In genomic region chr2:40281021-40281940, GRCh38 we compare ENCODE assay signal across 8 cellular contexts.
A peak's percentile ranks its signal among the peaks of the same experiment; 100 is the strongest.
DNase-seq lines count a peak whose midpoint lies in the region; ATAC-seq, FAIRE-seq and TF ChIP-seq lines count a peak whose summit lies in the region.

No MANE protein-coding gene starts in this region.

- H3K4me3 Mint-ChIP-seq in CD4-positive, alpha-beta T cell = no peak overlapping the region

- no peaks in the 10 kb centered on the region for H3K36me3 Mint-ChIP-seq in CD4-positive, alpha-beta T cell (ENCODE audit: low read depth)

- H3K4me1 Mint-ChIP-seq in CD4-positive, alpha-beta T cell (ENCODE audit: low read depth) = no peaks in the 10 kb centered on the region

- peak overlapping the region; percentile 53 for H3K27ac ChIP-seq in lower lobe of right lung
- no peak overlapping the region for H3K27ac ChIP-seq in CD4-positive, alpha-beta T cell (ENCODE audit: low read depth, low read length)

- no peak overlapping the region for H3K4me3 ChIP-seq in lower lobe of right lung

- H3K27me3 Mint-ChIP-seq in CD4-positive, alpha-beta T cell = no peaks in the 10 kb centered on the region

- CTCF ChIA-PET in CD4-positive, alpha-beta T cell (lab: Charles Lee) = no interaction called here

- DNase-seq in Caki2 (ENCODE audit: low read depth) (peak; percentile 73), H54 (ENCODE audit: insufficient read length, low spot score) (no peak), lower lobe of right lung (no peak), NOMO-1 treated with DMSO at 0.1 percent for 48 hours (lab: John Stamatoyannopoulos, UW; ENCODE audit: unreplicated experiment) (no peak), germinal center (ENCODE audit: low spot score) (no peak), left colon (no peak)
- DNase-seq in CD4-positive, alpha-beta T cell = no peak

- H3K27me3 ChIP-seq in lower lobe of right lung (ENCODE audit: low read depth) = no peaks in the 10 kb centered on the region
- no peaks in the 10 kb centered on the region for H3K27me3 ChIP-seq in CD4-positive, alpha-beta T cell (ENCODE audit: control insufficient read depth, insufficient read depth, low read length)

- ATAC-seq in SK-N-SH treated with all-trans-retinoic acid at 6 μM for 48 hours (peak; percentile 73), lower lobe of right lung (peak in 1 of 2 donors; percentile 11), left colon (no peak)
- no peak for ATAC-seq in CD4-positive, alpha-beta T cell (ENCODE audit: poor library complexity)

- intact Hi-C loops in lower lobe of right lung (cut with DNase I) (no loop called here), left colon (cut with DNase I, micrococcal nuclease) (loop anchor here in 1 of 2 donors (10.0 kb wide), 1 partner anchor 164 kb away; no protein-coding TSS in a partner anchor)
- intact Hi-C loops in CD4-positive, alpha-beta T cell (cut with DNase I, micrococcal nuclease) = no loop called here

- H3K9me3 Mint-ChIP-seq in CD4-positive, alpha-beta T cell = no peaks in the 10 kb centered on the region

- H3K36me3 ChIP-seq in lower lobe of right lung = no peaks in the 10 kb centered on the region

- FAIRE-seq in H54 (lab: Jason Lieb, UNC) = peak; percentile 93

- in situ Hi-C loops in Caki2 (cut with HindIII; ENCODE audit: low pct_unique_long_range_greater_than_20kb, low sequenced_read_pairs) = no loop called here

- no peak for TF ChIP-seq CTCF in lower lobe of right lung (IDR thresholded peaks at IDR 0.05)
- TF ChIP-seq CTCF in CD4-positive, alpha-beta T cell (IDR thresholded peaks at IDR 0.05) = no peak

- H3K9me3 ChIP-seq in lower lobe of right lung = no peaks in the 10 kb centered on the region
- H3K9me3 ChIP-seq in CD4-positive, alpha-beta T cell (ENCODE audit: control insufficient read depth, low read length) = no peaks in the 10 kb centered on the region

- peaks cover 16% of the 10 kb centered on the region for H3K4me1 ChIP-seq in lower lobe of right lung

- TF ChIP-seq POLR2A in H54 (IDR thresholded peaks at IDR 0.05; ENCODE audit: low read depth, low read length) = no peak

- POLR2A ChIA-PET in CD4-positive, alpha-beta T cell (lab: Charles Lee) = interaction anchor here (0.7 kb wide), 1 partner anchor 28 kb away, joined by 3 read pairs; no protein-coding TSS in a partner anchor

- no peak overlapping the region for H3K27ac Mint-ChIP-seq in CD4-positive, alpha-beta T cell

TF ChIP-seq in SK-N-SH treated with all-trans-retinoic acid at 6 μM for 48 hours, 23 proteins besides CTCF, POLR2A, EP300 and RAD21:
- TF ChIP-seq ISL1 (CRISPR knock-in tag; IDR thresholded peaks at IDR 0.05) (peak; percentile 15; the same call in 1 of the 2 replicates), SNAI2 (CRISPR knock-in tag; IDR thresholded peaks at IDR 0.05) (0 out of 2 replicates have a peak, but pooled peaks have one; percentile 25), ZFP30 (CRISPR knock-in tag; IDR thresholded peaks at IDR 0.05) (no peak)
